ENCODE assay signal across 8 cellular contexts in the genomic region with DNA sequence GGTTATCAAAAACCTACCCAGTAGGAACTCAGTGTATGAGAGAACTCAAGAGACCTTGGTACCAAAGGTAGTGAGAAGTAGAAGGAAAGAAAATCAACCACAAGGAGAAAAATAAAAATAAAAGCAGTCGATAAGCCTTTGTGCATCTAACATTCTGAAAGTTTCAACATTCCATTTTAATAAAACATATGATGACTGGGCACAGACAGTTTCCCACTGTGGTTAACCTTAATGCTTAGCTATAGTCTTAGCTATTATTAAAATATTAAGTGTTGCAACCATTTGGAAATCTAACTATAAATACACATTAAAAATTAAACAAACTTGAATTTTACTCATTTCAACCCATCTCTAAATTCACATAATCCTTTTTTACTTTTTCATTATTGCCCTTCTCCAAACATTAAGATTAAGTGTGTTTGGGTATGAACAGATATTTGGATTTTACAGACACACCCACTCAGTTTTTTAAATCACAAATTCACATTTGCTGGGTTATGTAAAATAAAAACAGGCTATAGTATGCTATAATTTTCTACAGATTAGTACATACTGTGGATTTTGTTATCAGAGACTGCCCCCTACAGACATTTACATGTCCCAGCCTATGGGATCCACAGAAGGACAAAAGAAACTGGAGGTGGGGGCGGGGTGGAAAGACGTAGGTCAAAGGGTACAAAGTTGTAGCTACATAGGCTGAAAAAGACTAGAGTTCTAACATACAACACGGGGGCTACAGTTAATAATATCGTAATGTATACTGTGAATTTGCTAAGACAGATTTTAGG. TPM values are rescaled to one million over a fixed set of nuclear protein-coding genes. Genes with fewer than 3 reads are reported as not detected.
DNase-seq lines count a peak whose midpoint lies in the region; ATAC-seq and TF ChIP-seq lines count a peak whose summit lies in the region.

No MANE protein-coding gene starts in this region.

- H3K9ac ChIP-seq in OCI-LY3 (ENCODE audit: low read length): no peak overlapping the region
- no peak overlapping the region for H3K9ac ChIP-seq in trophoblast cell (ENCODE audit: low read length)

- no peak overlapping the region for H2AK5ac ChIP-seq in trophoblast cell (ENCODE audit: low read length)

- H2BK5ac ChIP-seq in trophoblast cell (ENCODE audit: low read depth, low read length, poor library complexity): no peak overlapping the region

- H3K4ac ChIP-seq in trophoblast cell (ENCODE audit: low read depth, low read length): no peak overlapping the region

- H3K27me3 ChIP-seq in cardiac muscle cell (no peaks in the 10 kb centered on the region), right atrium auricular region (no peaks in the 10 kb centered on the region), OCI-LY3 (ENCODE audit: low read depth, low read length) (no peaks in the 10 kb centered on the region), trophoblast cell (ENCODE audit: insufficient read depth, low read length) (no peaks in the 10 kb centered on the region)

- no peak overlapping the region for H3K23ac ChIP-seq in trophoblast cell (ENCODE audit: low read length)

- H2BK120ac ChIP-seq in trophoblast cell (ENCODE audit: insufficient read depth, low read length, poor library complexity): no peak overlapping the region

- no peak overlapping the region for H4K8ac ChIP-seq in trophoblast cell (ENCODE audit: low read depth, low read length)

- peak; percentile 21 to 59 for DNase-seq in cardiac muscle cell (ENCODE audit: low read depth in 1 of 2, low spot score in 1 of 2)
- DNase-seq in right atrium auricular region (ENCODE audit: low spot score): no peak
- DNase-seq in dedifferentiated amniotic fluid mesenchymal stem cell (ENCODE audit: extremely low spot score): peak; percentile 55
- peak; percentile 7 to 16 for DNase-seq in trophoblast cell
- DNase-seq in NCI-H1092 treated with DMSO at 0.1 percent for 48 hours (lab: John Stamatoyannopoulos, UW): no peak
- DNase-seq in NCI-H524 treated with DMSO at 0.1 percent for 48 hours (lab: John Stamatoyannopoulos, UW): no peak

- H2BK12ac ChIP-seq in trophoblast cell (ENCODE audit: low read length): no peak overlapping the region

- TF ChIP-seq CTCF in cardiac muscle cell (IDR thresholded peaks at IDR 0.05; ENCODE audit: low read depth, low read length): peak; percentile 48
- peak in 1 of 2 donors; percentile 27 for TF ChIP-seq CTCF in right atrium auricular region (IDR thresholded peaks at IDR 0.05)
- peak; percentile 52 for TF ChIP-seq CTCF in OCI-LY3 (IDR thresholded peaks at IDR 0.05; ENCODE audit: low read depth, low read length)

- H3K14ac ChIP-seq in trophoblast cell (ENCODE audit: low read length): no peak overlapping the region

- H3K79me1 ChIP-seq in trophoblast cell (ENCODE audit: low read length): no peaks in the 10 kb centered on the region

- H3K36me3 ChIP-seq in cardiac muscle cell (no peaks in the 10 kb centered on the region), right atrium auricular region (no peaks in the 10 kb centered on the region), OCI-LY3 (replicated peaks; ENCODE audit: low read depth, low read length) (peaks cover 6% of the 10 kb centered on the region), trophoblast cell (ENCODE audit: control insufficient read depth in 1 of 2, insufficient read depth in 2 of 2, low read length in 2 of 2) (no peaks in the 10 kb centered on the region)

- ATAC-seq in HG03280 (IDR thresholded peaks at IDR 0.05; ENCODE audit: unreplicated experiment): no peak

- H4K20me1 ChIP-seq in OCI-LY3 (ENCODE audit: insufficient read depth, low read length): no peaks in the 10 kb centered on the region

- H3K18ac ChIP-seq in trophoblast cell (ENCODE audit: low read length): no peak overlapping the region

- H3K9me3 ChIP-seq in cardiac muscle cell (ENCODE audit: low read depth): no peaks in the 10 kb centered on the region
- no peaks in the 10 kb centered on the region for H3K9me3 ChIP-seq in right atrium auricular region
- no peaks in the 10 kb centered on the region for H3K9me3 ChIP-seq in OCI-LY3 (ENCODE audit: insufficient read depth, low read length)
- no peaks in the 10 kb centered on the region for H3K9me3 ChIP-seq in trophoblast cell (ENCODE audit: insufficient read depth, low read depth, low read length)

- H4K91ac ChIP-seq in trophoblast cell (ENCODE audit: low read depth, low read length): no peak overlapping the region

- H3K4me2 ChIP-seq in OCI-LY3 (ENCODE audit: low read length): no peak overlapping the region
- H3K4me2 ChIP-seq in trophoblast cell (ENCODE audit: low read length): no peak overlapping the region

- H3K79me2 ChIP-seq in OCI-LY3 (ENCODE audit: low read length): no peaks in the 10 kb centered on the region
- H3K79me2 ChIP-seq in trophoblast cell (ENCODE audit: control insufficient read depth, insufficient read depth, low read length, poor library complexity): no peaks in the 10 kb centered on the region

- no peak overlapping the region for H3K4me3 ChIP-seq in cardiac muscle cell
- H3K4me3 ChIP-seq in right atrium auricular region: no peak overlapping the region
- H3K4me3 ChIP-seq in OCI-LY3 (ENCODE audit: low read length): no peak overlapping the region
- H3K4me3 ChIP-seq in trophoblast cell (ENCODE audit: low read depth, low read length): no peak overlapping the region

- H2AFZ ChIP-seq in OCI-LY3 (ENCODE audit: low read depth, low read length) (no peak overlapping the region), trophoblast cell (ENCODE audit: insufficient read depth, low read length, poor library complexity) (no peak overlapping the region)

- no CpG with 5 or more reads among the region's 5 CpGs for WGBS in trophoblast cell (ENCODE audit: extremely low coverage, insufficient coverage, insufficient read length)

- H3K4me1 ChIP-seq in cardiac muscle cell (ENCODE audit: low read depth): no peaks in the 10 kb centered on the region
- no peaks in the 10 kb centered on the region for H3K4me1 ChIP-seq in right atrium auricular region
- H3K4me1 ChIP-seq in OCI-LY3 (ENCODE audit: low read length): no peaks in the 10 kb centered on the region
- H3K4me1 ChIP-seq in trophoblast cell (ENCODE audit: control insufficient read depth in 1 of 2, insufficient read depth in 2 of 2, low read length in 2 of 2): no peaks in the 10 kb centered on the region

- H3K27ac ChIP-seq in cardiac muscle cell (no peak overlapping the region), right atrium auricular region (no peak overlapping the region), OCI-LY3 (ENCODE audit: low read length) (no peak overlapping the region), trophoblast cell (ENCODE audit: low read depth, low read length) (no peak overlapping the region)

- H4K12ac ChIP-seq in trophoblast cell (ENCODE audit: low read depth, low read length): no peak overlapping the region

RNA-seq across cellular contexts. Expression of gene SRBD1, which starts 32.8 kb away (rescaled TPM):
- 13.7 and 14.7 TPM in 2 replicates for total RNA-seq in cardiac muscle cell
- polyA plus RNA-seq in cardiac muscle cell: 10.6 and 10.7 TPM in 2 replicates
- 1 to 10 TPM; 5.3 to 9.6 TPM for total RNA-seq in right atrium auricular region
- polyA plus RNA-seq in trophoblast cell (2013): 9.2 and 9.6 TPM in 2 replicates

Comparison
In these comparisons a context has a peak if more than half of its experiments do, and no peak if none do; other contexts are left out.
1. DNase-seq: peak in cardiac muscle cell (2 of 2), dedifferentiated amniotic fluid mesenchymal stem cell (single experiment) and trophoblast cell (2 of 2); none in right atrium auricular region (single experiment), NCI-H1092 treated with DMSO at 0.1 percent for 48 hours (single experiment) and NCI-H524 treated with DMSO at 0.1 percent for 48 hours (single experiment).